ENCODE assay signal across 32 cellular contexts in the genomic region with DNA sequence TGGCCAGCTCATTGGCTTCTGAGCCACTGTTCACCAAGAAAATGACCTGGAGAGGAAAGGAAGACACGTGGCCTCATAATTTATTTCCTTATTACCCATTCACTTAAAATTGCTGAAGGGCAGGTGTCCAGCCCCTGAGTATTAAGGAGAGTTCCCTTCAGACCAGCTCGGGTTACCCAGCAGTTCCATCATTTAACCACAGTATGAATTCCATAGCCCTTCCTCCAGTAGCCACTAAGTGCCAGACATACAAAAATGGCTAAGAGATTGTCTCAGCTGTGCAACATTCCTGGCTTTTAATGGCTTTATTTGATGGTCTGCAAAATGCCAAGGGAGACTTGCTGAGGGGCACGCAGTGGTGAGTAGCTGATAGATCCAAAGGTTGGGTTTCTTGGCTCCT. TPM values are rescaled to one million over a fixed set of nuclear protein-coding genes. Genes with fewer than 3 reads are reported as not detected.
"Had no signal": no experiment of that assay in that cellular context is flagged by ENCODE, and none has a peak within 500 bp of the region (broad histone marks: within the 10 kb centered on the region; RNA-seq: fewer than 3 reads in every experiment).

No MANE protein-coding gene starts in this region.

- H3K36me3 ChIP-seq: neural progenitor cell, ovary, sigmoid colon, suprapubic skin, tibial artery, transverse colon, upper lobe of right lung, uterus had no signal

- DNase-seq: naive thymus-derived CD4-positive, alpha-beta T cell; natural killer cell; occipital lobe; ovary; posterior cingulate gyrus; psoas muscle; right cardiac atrium; right lobe of liver; sigmoid colon; small intestine; stimulated activated CD4-positive, alpha-beta T cell treated with anti-CD3 and anti-CD28 coated beads, Interleukin-15, amount 100 ng/mL, for 24 hours; stimulated activated CD4-positive, alpha-beta T cell treated with anti-CD3 and anti-CD28 coated beads, Interleukin-2, amount 100 ng/mL, for 24 hours; stimulated activated CD4-positive, alpha-beta T cell treated with anti-CD3 and anti-CD28 coated beads, Interleukin-2, amount 100 ng/mL, for 48 hours; stimulated activated CD4-positive, alpha-beta T cell treated with anti-CD3 and anti-CD28 coated beads, Interleukin-4, amount 100 ng/mL, for 24 hours; stimulated activated naive B cell treated with anti-CD40 and anti-IgM and Interleukin-4, amounts not matched to agents 10 μg/mL and 1 μg/mL and 100 μg/mL, for 72 hours; stimulated activated naive CD8-positive, alpha-beta T cell treated with anti-CD3 and anti-CD28 coated beads, Interleukin-15, amount 100 ng/mL, for 72 hours; stimulated activated naive CD8-positive, alpha-beta T cell treated with anti-CD3 and anti-CD28 coated beads, Interleukin-15, Interleukin-2, amounts not matched to agents 100 U/mL and 50 U/mL, for 24 hours; substantia nigra; testis; tibial artery; transverse colon; upper lobe of right lung; uterus had no signal

- H3K27ac ChIP-seq: neural progenitor cell, ovary, parathyroid adenoma, psoas muscle, right lobe of liver, sigmoid colon, suprapubic skin, testis, tibial artery, transverse colon, upper lobe of right lung, uterus had no signal

- H3K4me3 ChIP-seq: neural progenitor cell, ovary, psoas muscle, right lobe of liver, sigmoid colon, suprapubic skin, testis, tibial artery, transverse colon, upper lobe of right lung, uterus had no signal

- H3K79me2 ChIP-seq: parathyroid adenoma had no signal

- H2AFZ ChIP-seq: neural progenitor cell, parathyroid adenoma had no signal

- H3K9ac ChIP-seq: neural progenitor cell, parathyroid adenoma had no signal

- H3K27me3 ChIP-seq: neural progenitor cell, ovary, right lobe of liver, sigmoid colon, suprapubic skin, testis, transverse colon, upper lobe of right lung, uterus had no signal

- ATAC-seq: naive thymus-derived CD4-positive, alpha-beta T cell; natural killer cell; psoas muscle; right cardiac atrium; stimulated activated effector memory CD8-positive, alpha-beta T cell treated with anti-CD3 and anti-CD28 coated beads, Interleukin-12 subunit alpha, Interleukin-12 subunit beta, amount 100 ng/mL, for 72 hours; stimulated activated naive B cell treated with anti-CD40 and anti-IgM and Interleukin-4, amounts not matched to agents 10 μg/mL and 1 μg/mL and 100 μg/mL, for 72 hours; stimulated activated naive CD8-positive, alpha-beta T cell treated with anti-CD3 and anti-CD28 coated beads, Interleukin-15, amount 100 ng/mL, for 72 hours; stimulated activated naive CD8-positive, alpha-beta T cell treated with anti-CD3 and anti-CD28 coated beads, Interleukin-15, Interleukin-2, amounts not matched to agents 100 U/mL and 50 U/mL, for 24 hours; upper lobe of right lung had no signal

- H3K4me1 ChIP-seq: neural progenitor cell, parathyroid adenoma, psoas muscle, sigmoid colon, testis, tibial artery, transverse colon, upper lobe of right lung, uterus had no signal

- H3K4me2 ChIP-seq: neural progenitor cell had no signal

- H3K9me3 ChIP-seq: ovary, psoas muscle, right lobe of liver, sigmoid colon, suprapubic skin, testis, tibial artery, transverse colon, upper lobe of right lung, uterus had no signal

RNA-seq across cellular contexts. Expression of gene AGXT2, which starts 12.5 kb away (rescaled TPM):
- total RNA-seq: naive thymus-derived CD4-positive, alpha-beta T cell; natural killer cell; occipital lobe; osteoblast; progenitor cell of endocrine pancreas; psoas muscle; right cardiac atrium; sigmoid colon; skeletal muscle tissue; suprapubic skin; testis; transverse colon; upper lobe of right lung; urinary bladder; uterus had no signal
- polyA plus RNA-seq: naive thymus-derived CD4-positive, alpha-beta T cell; neural cell; psoas muscle; right cardiac atrium; sigmoid colon had no signal
